In genomic region chrX:24306430-24306829, GRCh38 we compare ENCODE assay signal across 1 cellular context.
TF ChIP-seq lines count a peak whose summit lies in the region.

No MANE protein-coding gene starts in this region.

TF ChIP-seq in endothelial cell of umbilical vein, 7 proteins besides CTCF, POLR2A, EP300 and RAD21 (continued from another document):
- TF ChIP-seq MYC (IDR thresholded peaks at IDR 0.05; ENCODE audit: low read depth, low read length) (no peak), GATA2 (IDR thresholded peaks at IDR 0.05; ENCODE audit: insufficient read depth, insufficient read length, low read depth, low read length) (no peak)
TF ChIP-seq in endothelial cell of umbilical vein: peak in this region for 0.
